Comparison of ENCODE assay signal across 27 cellular contexts in the genomic region with DNA sequence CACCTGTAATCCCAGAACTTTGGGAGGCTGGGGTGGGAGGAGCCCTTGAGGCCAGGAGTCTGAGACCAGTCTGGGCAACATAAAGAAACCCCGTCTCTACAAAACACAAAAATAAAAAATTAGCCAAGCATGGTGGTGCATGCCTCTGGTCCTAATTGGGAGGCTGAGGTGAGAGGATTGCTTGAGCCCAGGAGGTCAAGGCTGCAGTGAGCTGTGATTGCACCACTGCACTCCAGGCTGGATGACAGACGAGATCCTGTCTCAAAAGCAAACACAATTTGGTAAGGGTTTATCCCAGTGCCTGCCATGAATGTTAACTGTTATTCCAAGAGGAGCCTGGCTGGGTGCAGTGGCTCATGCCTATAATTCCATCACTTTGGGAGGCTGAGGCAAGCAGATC.
"Had no signal": no experiment of that assay in that cellular context is flagged by ENCODE, and none has a peak within 500 bp of the region (broad histone marks: within the 10 kb centered on the region; RNA-seq: fewer than 3 reads in every experiment).

No MANE protein-coding gene starts in this region.

- H3K36me3 ChIP-seq: stomach, suprapubic skin, thoracic aorta, thyroid gland, tibial artery, tibial nerve, transverse colon, upper lobe of left lung, upper lobe of right lung, uterus, vagina had no signal

- H3K27ac ChIP-seq: stomach, suprapubic skin, testis, thoracic aorta, thyroid gland, tibial artery, tibial nerve, transverse colon, upper lobe of left lung, upper lobe of right lung, uterus, vagina had no signal

- H3K9me3 ChIP-seq: suprapubic skin, testis, thyroid gland, upper lobe of right lung, uterus had no signal

- H3K27me3 ChIP-seq: suprapubic skin, testis, thyroid gland, tibial nerve, upper lobe of left lung, upper lobe of right lung, uterus, vagina had no signal

- H3K4me3 ChIP-seq: stomach, suprapubic skin, testis, thoracic aorta, thyroid gland, tibial artery, tibial nerve, transverse colon, upper lobe of left lung, upper lobe of right lung, uterus, vagina had no signal

- FAIRE-seq: urothelium cell line had no signal

- ATAC-seq: stimulated activated effector memory CD8-positive, alpha-beta T cell treated with anti-CD3 and anti-CD28 coated beads, Interleukin-12 subunit alpha, Interleukin-12 subunit beta, amount 100 ng/mL, for 72 hours; stimulated activated memory B cell treated with anti-CD40 and anti-IgM and Interleukin-4, amounts not matched to agents 10 μg/mL and 1 μg/mL and 100 μg/mL, for 72 hours; stimulated activated naive B cell treated with anti-CD40 and anti-IgM and Interleukin-4, amounts not matched to agents 10 μg/mL and 1 μg/mL and 100 μg/mL, for 72 hours; stimulated activated naive CD8-positive, alpha-beta T cell treated with anti-CD3 and anti-CD28 coated beads, Interleukin-15, amount 100 ng/mL, for 72 hours; stimulated activated naive CD8-positive, alpha-beta T cell treated with anti-CD3 and anti-CD28 coated beads, Interleukin-15, Interleukin-2, amounts not matched to agents 100 U/mL and 50 U/mL, for 24 hours; upper lobe of right lung had no signal

- H3K4me1 ChIP-seq: stomach, testis, thyroid gland, tibial nerve, transverse colon, upper lobe of left lung, upper lobe of right lung, uterus, vagina had no signal

- DNase-seq: stimulated activated CD4-positive, alpha-beta T cell treated with anti-CD3 and anti-CD28 coated beads, Interleukin-2, amount 100 ng/mL, for 48 hours; stimulated activated CD4-positive, alpha-beta T cell treated with anti-CD3 and anti-CD28 coated beads, Interleukin-4, amount 100 ng/mL, for 1 hour; stimulated activated CD4-positive, alpha-beta T cell treated with anti-CD3 and anti-CD28 coated beads, Interleukin-4, amount 100 ng/mL, for 24 hours; stimulated activated CD4-positive, alpha-beta T cell treated with anti-CD3 and anti-CD28 coated beads, Interleukin-4, amount 100 ng/mL, for 4 hours; stimulated activated CD8-positive, alpha-beta memory T cell treated with anti-CD3 and anti-CD28 coated beads, Interleukin-4, amount 100 ng/mL, for 48 hours; stimulated activated naive B cell treated with anti-CD40 and anti-IgM and Interleukin-4, amounts not matched to agents 10 μg/mL and 1 μg/mL and 100 μg/mL, for 72 hours; stimulated activated naive CD4-positive, alpha-beta T cell; stimulated activated naive CD4-positive, alpha-beta T cell treated with Interleukin-2 at 50 U/mL for 16 hours; stimulated activated naive CD8-positive, alpha-beta T cell treated with anti-CD3 and anti-CD28 coated beads, Interleukin-15, amount 100 ng/mL, for 72 hours; stimulated activated naive CD8-positive, alpha-beta T cell treated with anti-CD3 and anti-CD28 coated beads, Interleukin-15, Interleukin-2, amounts not matched to agents 100 U/mL and 50 U/mL, for 24 hours; stomach; substantia nigra; testis; thyroid gland; tibial artery; transverse colon; trophoblast cell; upper lobe of left lung; upper lobe of right lung; uterus had no signal
